1 cellular context compared by ENCODE assay signal in the genomic region with DNA sequence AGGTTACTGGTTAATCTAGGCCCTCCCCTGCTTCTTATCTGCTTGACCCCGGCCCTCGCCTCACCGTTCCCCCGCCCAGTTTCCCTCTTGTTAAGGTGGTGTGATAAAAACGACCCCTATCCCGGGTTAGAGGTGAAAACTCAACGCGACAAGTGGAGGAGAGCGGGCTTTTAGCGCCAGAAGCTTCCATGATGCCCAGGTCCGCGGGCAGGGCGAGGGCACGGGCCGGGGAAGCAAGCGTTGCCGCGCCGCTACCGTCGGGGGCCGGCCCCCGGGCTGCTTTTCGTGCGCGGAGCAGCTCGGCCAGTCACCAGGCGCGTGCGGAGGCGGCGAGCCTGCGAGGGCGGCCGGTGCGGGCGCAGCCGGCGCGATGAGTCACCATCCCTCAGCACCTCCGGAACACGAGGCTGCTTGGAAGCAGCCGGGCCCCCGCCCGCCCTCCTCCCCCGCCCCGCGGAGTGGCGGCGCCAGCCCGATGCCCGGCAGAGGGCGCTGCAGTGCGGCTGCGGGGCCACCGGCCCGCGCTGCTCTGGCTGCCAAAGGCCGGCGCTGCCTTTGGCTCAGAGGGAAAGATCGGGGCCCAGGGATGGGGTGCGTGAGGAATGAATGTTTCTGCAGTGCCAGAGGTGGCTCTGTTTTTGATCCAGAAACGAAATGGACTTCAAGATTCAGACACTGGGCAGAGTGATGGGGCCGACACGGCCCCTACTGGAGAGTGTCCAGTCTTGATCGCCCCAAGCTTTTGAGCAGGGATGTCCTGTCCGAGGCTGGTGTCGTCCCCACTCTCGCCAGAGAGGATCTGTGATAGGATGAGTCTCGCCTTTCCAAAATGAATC.
TF ChIP-seq lines count a peak whose summit lies in the region.

No MANE protein-coding gene starts in this region.

TF ChIP-seq in A549, 52 proteins besides CTCF, POLR2A, EP300 and RAD21 (continued from another document):
- TF ChIP-seq HMGXB4 (CRISPR knock-in tag; IDR thresholded peaks at IDR 0.05; ENCODE audit: borderline replicate concordance) (no peak), FOSL2 (IDR thresholded peaks at IDR 0.05) (peak; percentile 64; the same call in 1 of the 2 replicates), FOSL2 (CRISPR knock-in tag; IDR thresholded peaks at IDR 0.05) (peak; percentile 97), MAFK (IDR thresholded peaks at IDR 0.05; ENCODE audit: partially characterized antibody) (no peak), HOXB5 (CRISPR knock-in tag; IDR thresholded peaks at IDR 0.05) (no peak), RCOR1 (IDR thresholded peaks at IDR 0.05; ENCODE audit: low read depth, low read length) (no peak), ZSCAN20 (CRISPR knock-in tag; IDR thresholded peaks at IDR 0.05) (no peak), ZC3H11A (IDR thresholded peaks at IDR 0.05) (no peak), POLR2AphosphoS2 (conservative IDR thresholded peaks at IDR 0.05; ENCODE audit: low read length) (no peak), ATOH8 (CRISPR knock-in tag; IDR thresholded peaks at IDR 0.05; ENCODE audit: low read depth) (no peak), HOXB13 (CRISPR knock-in tag; IDR thresholded peaks at IDR 0.05; ENCODE audit: low read depth) (no peak), BHLHE40 (IDR thresholded peaks at IDR 0.05; ENCODE audit: low read depth, low read length) (0 out of 2 replicates have a peak, but pooled peaks have one; percentile 19), E2F6 (IDR thresholded peaks at IDR 0.05; ENCODE audit: borderline replicate concordance, low read depth) (peak; percentile 87), RNF2 (IDR thresholded peaks at IDR 0.05; ENCODE audit: borderline replicate concordance, low read depth) (no peak), CBX2 (IDR thresholded peaks at IDR 0.05; ENCODE audit: borderline replicate concordance, low read depth) (no peak), EHF (CRISPR knock-in tag; IDR thresholded peaks at IDR 0.05) (no peak), SREBF2 (IDR thresholded peaks at IDR 0.05) (no peak), PHF8 (IDR thresholded peaks at IDR 0.05; ENCODE audit: borderline replicate concordance, low read depth) (no peak), NR3C1 (IDR thresholded peaks at IDR 0.05) (no peak), CHD2 (IDR thresholded peaks at IDR 0.05; ENCODE audit: low read length, partially characterized antibody) (no peak), MYC (IDR thresholded peaks at IDR 0.05; ENCODE audit: borderline replicate concordance, low read length) (peak; percentile 87), ESRRA (IDR thresholded peaks at IDR 0.05; ENCODE audit: borderline replicate concordance, low read length) (no peak), GATA3 (IDR thresholded peaks at IDR 0.05; ENCODE audit: borderline replicate concordance) (no peak), NFE2L2 (conservative IDR thresholded peaks at IDR 0.05; ENCODE audit: low read length) (no peak), FOXS1 (CRISPR knock-in tag; IDR thresholded peaks at IDR 0.05) (no peak), KDM5A (IDR thresholded peaks at IDR 0.05) (no peak), CEBPB (IDR thresholded peaks at IDR 0.05) (no peak), TFCP2L1 (CRISPR knock-in tag; IDR thresholded peaks at IDR 0.05) (no peak), HDAC2 (IDR thresholded peaks at IDR 0.05) (no peak), HEYL (CRISPR knock-in tag; IDR thresholded peaks at IDR 0.05) (no peak), MAZ (IDR thresholded peaks at IDR 0.05; ENCODE audit: borderline replicate concordance, low read depth, low read length) (peak; percentile 93; the same call in 1 of the 2 replicates), EHMT2 (IDR thresholded peaks at IDR 0.05; ENCODE audit: low read depth) (no peak), ZNF302 (CRISPR knock-in tag; IDR thresholded peaks at IDR 0.05) (no peak), SMC3 (IDR thresholded peaks at IDR 0.05) (peak; percentile 89), NPAS2 (CRISPR knock-in tag; IDR thresholded peaks at IDR 0.05; ENCODE audit: borderline replicate concordance) (no peak), CBX8 (IDR thresholded peaks at IDR 0.05) (no peak)
- TF ChIP-seq, protein P1, sequence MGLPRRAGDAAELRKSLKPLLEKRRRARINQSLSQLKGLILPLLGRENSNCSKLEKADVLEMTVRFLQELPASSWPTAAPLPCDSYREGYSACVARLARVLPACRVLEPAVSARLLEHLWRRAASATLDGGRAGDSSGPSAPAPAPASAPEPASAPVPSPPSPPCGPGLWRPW (IDR thresholded peaks at IDR 0.05) = no peak
- TF ChIP-seq, protein P2, sequence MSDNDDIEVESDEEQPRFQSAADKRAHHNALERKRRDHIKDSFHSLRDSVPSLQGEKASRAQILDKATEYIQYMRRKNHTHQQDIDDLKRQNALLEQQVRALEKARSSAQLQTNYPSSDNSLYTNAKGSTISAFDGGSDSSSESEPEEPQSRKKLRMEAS (IDR thresholded peaks at IDR 0.05) = peak; percentile 86
- TF ChIP-seq, protein P3, sequence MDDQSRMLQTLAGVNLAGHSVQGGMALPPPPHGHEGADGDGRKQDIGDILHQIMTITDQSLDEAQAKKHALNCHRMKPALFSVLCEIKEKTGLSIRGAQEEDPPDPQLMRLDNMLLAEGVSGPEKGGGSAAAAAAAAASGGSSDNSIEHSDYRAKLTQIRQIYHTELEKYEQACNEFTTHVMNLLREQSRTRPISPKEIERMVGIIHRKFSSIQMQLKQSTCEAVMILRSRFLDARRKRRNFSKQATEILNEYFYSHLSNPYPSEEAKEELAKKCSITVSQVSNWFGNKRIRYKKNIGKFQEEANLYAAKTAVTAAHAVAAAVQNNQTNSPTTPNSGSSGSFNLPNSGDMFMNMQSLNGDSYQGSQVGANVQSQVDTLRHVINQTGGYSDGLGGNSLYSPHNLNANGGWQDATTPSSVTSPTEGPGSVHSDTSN (IDR thresholded peaks at IDR 0.05) = no peak
